25 cellular contexts compared by ENCODE assay signal in genomic region chr16:29708917-29709600, GRCh38. TPM values are rescaled to one million over a fixed set of nuclear protein-coding genes. Genes with fewer than 3 reads are reported as not detected.
A peak's percentile ranks its signal among the peaks of the same experiment; 100 is the strongest.
DNase-seq lines count a peak whose midpoint lies in the region; ATAC-seq, FAIRE-seq and TF ChIP-seq lines count a peak whose summit lies in the region.
"Had no signal": no experiment of that assay in that cellular context is flagged by ENCODE, and none has a peak within 500 bp of the region (broad histone marks: within the 10 kb centered on the region; RNA-seq: fewer than 3 reads in every experiment).

No MANE protein-coding gene starts in this region.

- H3K27ac ChIP-seq in Karpas-422 (ENCODE audit: low read length) (no peak overlapping the region), upper lobe of right lung (no peak overlapping the region)
- H3K27ac ChIP-seq: testis, WERI-Rb-1 had no signal

- H3K36me3 Mint-ChIP-seq in central memory CD8-positive, alpha-beta T cell (ENCODE audit: insufficient read depth): peaks cover 2% of the 10 kb centered on the region
- H3K36me3 Mint-ChIP-seq: stimulated activated effector memory CD8-positive, alpha-beta T cell treated with anti-CD3 and anti-CD28 coated beads, Interleukin-12 subunit alpha, Interleukin-12 subunit beta, amount 100 ng/mL, for 72 hours had no signal

- FAIRE-seq in frontal cortex (lab: Jason Lieb, UNC): no peak
- FAIRE-seq: GM18507 had no signal

- no peak for ATAC-seq in central memory CD8-positive, alpha-beta T cell (replicated peaks; ENCODE audit: extremely low read depth, poor library complexity, severe bottlenecking)
- ATAC-seq in upper lobe of right lung (no peak), HG02981 (IDR thresholded peaks at IDR 0.05; ENCODE audit: unreplicated experiment) (no peak)
- ATAC-seq: effector memory CD8-positive, alpha-beta T cell; left colon; right cardiac atrium; stimulated activated effector memory CD8-positive, alpha-beta T cell treated with anti-CD3 and anti-CD28 coated beads, Interleukin-12 subunit alpha, Interleukin-12 subunit beta, amount 100 ng/mL, for 72 hours had no signal

- H3K9me3 Mint-ChIP-seq in central memory CD8-positive, alpha-beta T cell: no peaks in the 10 kb centered on the region
- H3K9me3 Mint-ChIP-seq: activated T-cell treated with anti-CD3 and anti-CD28 coated beads, Interleukin-2, amount 50 U/mL, for 24 hours; effector memory CD8-positive, alpha-beta T cell; stimulated activated effector memory CD8-positive, alpha-beta T cell treated with anti-CD3 and anti-CD28 coated beads, Interleukin-12 subunit alpha, Interleukin-12 subunit beta, amount 100 ng/mL, for 72 hours had no signal

- peaks cover 26% of the 10 kb centered on the region for H3K4me1 ChIP-seq in Karpas-422 (ENCODE audit: low read length)
- no peaks in the 10 kb centered on the region for H3K4me1 ChIP-seq in upper lobe of right lung

- H3K4me3 ChIP-seq in Karpas-422 (ENCODE audit: low read length) (peak overlapping the region; percentile 2; the same call in 1 of the 2 replicates), upper lobe of right lung (no peak overlapping the region)
- H3K4me3 ChIP-seq: testis had no signal

- H3K9me2 ChIP-seq in Karpas-422 (replicated peaks; ENCODE audit: insufficient read depth, low read length): no peaks in the 10 kb centered on the region

- DNase-seq in Karpas-422 (peak; percentile 66), iPS-NIHi11 (ENCODE audit: low spot score) (peak; percentile 50), upper lobe of right lung (peak; percentile 21), NCI-H82 (lab: John Stamatoyannopoulos, UW) (no peak), frontal cortex (ENCODE audit: low spot score in 2 of 2) (no peak)
- DNase-seq in central memory CD8-positive, alpha-beta T cell (ENCODE audit: low spot score in 2 of 2): no peak
- DNase-seq: activated CD4-positive, alpha-beta T cell treated with anti-CD3 and anti-CD28 coated beads, Interleukin-2, amount 50 U/mL, for 48 hours; activated naive CD4-positive, alpha-beta T cell treated with anti-CD3 and anti-CD28 coated beads, Interleukin-2, amount 50 U/mL, for 16 hours; activated T-cell treated with anti-CD3 and anti-CD28 coated beads, Interleukin-2, amount 50 U/mL, for 24 hours; DMS79 treated with DMSO at 0.1 percent for 48 hours; effector memory CD8-positive, alpha-beta T cell; left colon; NCI-H1105; NCI-H2081 treated with DMSO at 0.1 percent for 48 hours; right cardiac atrium; SHP77 treated with DMSO at 0.1 percent for 48 hours; testis; WERI-Rb-1 had no signal

- TF ChIP-seq CTCF in upper lobe of right lung (IDR thresholded peaks at IDR 0.05): no peak

- no peaks in the 10 kb centered on the region for H4K20me1 ChIP-seq in Karpas-422 (ENCODE audit: insufficient read depth, low read depth, low read length)

- H3K9me3 ChIP-seq in Karpas-422 (ENCODE audit: low read length): no peaks in the 10 kb centered on the region
- H3K9me3 ChIP-seq in upper lobe of right lung: no peaks in the 10 kb centered on the region
- H3K9me3 ChIP-seq: testis had no signal

- H3K4me3 Mint-ChIP-seq in central memory CD8-positive, alpha-beta T cell: no peak overlapping the region
- H3K4me3 Mint-ChIP-seq: activated T-cell treated with anti-CD3 and anti-CD28 coated beads, Interleukin-2, amount 50 U/mL, for 24 hours; effector memory CD8-positive, alpha-beta T cell; stimulated activated effector memory CD8-positive, alpha-beta T cell treated with anti-CD3 and anti-CD28 coated beads, Interleukin-12 subunit alpha, Interleukin-12 subunit beta, amount 100 ng/mL, for 72 hours had no signal

- H2AFZ ChIP-seq in Karpas-422 (ENCODE audit: low read length): 0 out of 2 replicates have a peak overlapping the region, but pooled peaks have one; percentile 1

- intact Hi-C loops in upper lobe of right lung (cut with DNase I): no loop called here

- H3K27me3 ChIP-seq in Karpas-422 (ENCODE audit: low read length) (no peaks in the 10 kb centered on the region), upper lobe of right lung (no peaks in the 10 kb centered on the region)
- H3K27me3 ChIP-seq: testis had no signal

- peaks cover 14% of the 10 kb centered on the region for H3K4me1 Mint-ChIP-seq in central memory CD8-positive, alpha-beta T cell

- H3K36me3 ChIP-seq in Karpas-422 (ENCODE audit: insufficient read depth, low read length) (no peaks in the 10 kb centered on the region), upper lobe of right lung (no peaks in the 10 kb centered on the region)
- H3K36me3 ChIP-seq: WERI-Rb-1 had no signal

- H3K27me3 Mint-ChIP-seq in central memory CD8-positive, alpha-beta T cell: no peaks in the 10 kb centered on the region
- H3K27me3 Mint-ChIP-seq: activated T-cell treated with anti-CD3 and anti-CD28 coated beads, Interleukin-2, amount 50 U/mL, for 24 hours; effector memory CD8-positive, alpha-beta T cell had no signal

- H3K79me2 ChIP-seq in Karpas-422 (ENCODE audit: low read length): no peaks in the 10 kb centered on the region

- H3K4me2 ChIP-seq in Karpas-422 (ENCODE audit: low read depth, low read length, poor library complexity, severe bottlenecking): peak overlapping the region; percentile 44

- H3K27ac Mint-ChIP-seq in central memory CD8-positive, alpha-beta T cell (ENCODE audit: low read depth): peak overlapping the region; percentile 60
- H3K27ac Mint-ChIP-seq: effector memory CD8-positive, alpha-beta T cell; stimulated activated effector memory CD8-positive, alpha-beta T cell treated with anti-CD3 and anti-CD28 coated beads, Interleukin-12 subunit alpha, Interleukin-12 subunit beta, amount 100 ng/mL, for 72 hours had no signal

- H3K9ac ChIP-seq in Karpas-422 (ENCODE audit: low read length): no peak overlapping the region

RNA-seq across cellular contexts. Expression of gene QPRT, which starts 30.1 kb away (rescaled TPM):
- total RNA-seq in Karpas-422 (2014; rRNA removed; shearing (Covaris generic); ENCODE audit: low replicate concordance): 39.6 and 45.8 TPM in 2 replicates
- total RNA-seq in upper lobe of right lung (15.0 TPM), frontal cortex (2.9 TPM)

RNA-seq across cellular contexts. Expression of gene C16orf54, which starts 36.7 kb away (rescaled TPM):
- total RNA-seq in Karpas-422 (2014; rRNA removed; shearing (Covaris generic); ENCODE audit: low replicate concordance): 0.86 and 2.5 TPM in 2 replicates
- total RNA-seq in upper lobe of right lung (7.3 TPM), frontal cortex (0.41 TPM)
- total RNA-seq: chondrocyte, fibroblast of lung, LHCN-M2, NCI-H460 had no signal

RNA-seq across cellular contexts. Expression of gene SPN, which starts 46.0 kb away (rescaled TPM):
- total RNA-seq in Karpas-422 (2014; rRNA removed; shearing (Covaris generic); ENCODE audit: low replicate concordance): 0.63 and 1.0 TPM in 2 replicates
- total RNA-seq in upper lobe of right lung (70.7 TPM), frontal cortex (under 0.01 TPM)
- total RNA-seq: chondrocyte, fibroblast of lung, LHCN-M2, NCI-H460 had no signal

Comparison
In these comparisons a context has a peak if more than half of its experiments do, and no peak if none do; other contexts are left out.
1. DNase-seq: peak in Karpas-422 (single experiment), iPS-NIHi11 (single experiment) and upper lobe of right lung (single experiment); none in central memory CD8-positive, alpha-beta T cell (0 of 2), NCI-H82 (single experiment) and frontal cortex (0 of 2).
2. RNA of gene SPN, which starts 46.0 kb away (total RNA-seq): 70.7 TPM in upper lobe of right lung (single experiment); 0.63 to 1.0 TPM in Karpas-422 and under 0.01 TPM in frontal cortex (single experiment); every median in the first group is over 10 times any median in the second.